Comparison of ENCODE assay signal across 8 cellular contexts in the genomic region with DNA sequence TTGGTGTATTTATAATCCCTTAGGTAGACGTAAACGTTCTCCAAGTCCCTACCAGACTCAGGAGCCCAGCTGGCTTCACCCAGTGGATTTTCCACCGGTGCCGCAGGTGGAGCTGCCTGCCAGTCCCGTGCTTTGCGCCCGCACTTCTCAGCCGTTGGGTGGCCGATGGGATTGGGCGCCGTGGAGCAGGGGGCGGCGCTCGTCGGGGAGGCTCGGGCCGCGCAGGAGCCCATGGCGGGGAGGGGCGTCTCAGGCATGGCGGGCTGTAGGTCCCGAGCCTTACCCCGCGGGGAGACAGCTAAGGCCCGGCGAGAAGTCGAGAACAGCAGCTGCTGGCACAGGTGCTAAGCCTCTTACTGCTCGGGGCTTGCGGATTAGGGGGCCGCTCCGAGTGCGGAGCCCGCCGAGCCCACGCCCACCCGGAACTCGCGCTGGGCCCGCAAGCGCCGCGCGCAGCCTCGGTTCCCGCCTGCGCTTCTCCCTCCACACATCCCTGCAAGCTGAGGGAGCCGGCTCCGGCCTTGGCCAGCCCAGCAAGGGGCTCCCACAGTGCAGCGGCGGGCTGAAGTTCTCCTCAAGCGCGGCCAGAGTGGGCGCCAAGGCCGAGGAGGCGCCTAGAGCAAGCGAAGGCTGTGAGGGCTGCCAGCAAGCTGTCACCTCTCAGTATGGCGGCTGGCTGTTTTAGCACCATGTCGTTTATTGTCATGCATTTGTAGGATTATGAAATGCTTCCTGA. TPM values are rescaled to one million over a fixed set of nuclear protein-coding genes. Genes with fewer than 3 reads are reported as not detected.
DNase-seq lines count a peak whose midpoint lies in the region; ATAC-seq and TF ChIP-seq lines count a peak whose summit lies in the region.

No MANE protein-coding gene starts in this region.

- H3K9me3 ChIP-seq in mucosa of descending colon: peaks cover 6% of the 10 kb centered on the region

- H3K4me1 Mint-ChIP-seq in endothelial cell (ENCODE audit: unreplicated experiment): peaks cover 15% of the 10 kb centered on the region

- ATAC-seq in HG02840 (IDR thresholded peaks at IDR 0.05; ENCODE audit: low FRiP score, unreplicated experiment) (peak; percentile 45), mucosa of descending colon (peak; percentile 76)

- peak; percentile 31 for DNase-seq in GM03348 (ENCODE audit: low spot score)
- DNase-seq in NCI-H82 (lab: John Stamatoyannopoulos, UW): peak; percentile 98
- peak; percentile 52 to 73 (median 52) for DNase-seq in activated CD8-positive, alpha-beta memory T cell treated with anti-CD3 and anti-CD28 coated beads for 48 hours (ENCODE audit: low read depth in 2 of 3, low spot score in 2 of 3)
- peak; percentile 65 for DNase-seq in endothelial cell (ENCODE audit: low spot score)
- peak; percentile 79 to 87 (median 85) for DNase-seq in mucosa of descending colon
- peak; percentile 38 to 51 for DNase-seq in stimulated activated CD8-positive, alpha-beta memory T cell treated with anti-CD3 and anti-CD28 coated beads, Interleukin-4, amount 100 ng/mL, for 1 hour (ENCODE audit: low read depth in 2 of 2, low spot score in 1 of 2)
- DNase-seq in epidermal melanocyte (ENCODE audit: insufficient read length, low spot score): no peak

- no peaks in the 10 kb centered on the region for H3K9me3 Mint-ChIP-seq in endothelial cell (ENCODE audit: unreplicated experiment)

- TF ChIP-seq CTCF in endothelial cell (IDR thresholded peaks at IDR 0.05; ENCODE audit: unreplicated experiment) (no peak), mucosa of descending colon (IDR thresholded peaks at IDR 0.05) (no peak)

- no peak overlapping the region for H3K27ac Mint-ChIP-seq in endothelial cell (ENCODE audit: unreplicated experiment)

- H3K4me1 ChIP-seq in mucosa of descending colon (ENCODE audit: low read depth): peaks cover 6% of the 10 kb centered on the region

- H3K4me3 ChIP-seq in mucosa of descending colon: peak overlapping the region; percentile 45

- H3K36me3 ChIP-seq in mucosa of descending colon (ENCODE audit: low read depth): no peaks in the 10 kb centered on the region

- intact Hi-C loops in mucosa of descending colon (cut with DNase I, micrococcal nuclease): no loop called here

- peaks cover 6% of the 10 kb centered on the region for H3K36me3 Mint-ChIP-seq in endothelial cell (ENCODE audit: low read depth, unreplicated experiment)

- H3K4me3 Mint-ChIP-seq in endothelial cell (ENCODE audit: unreplicated experiment): peak overlapping the region; percentile 86

- H3K27me3 Mint-ChIP-seq in endothelial cell (ENCODE audit: unreplicated experiment): peaks cover 17% of the 10 kb centered on the region

RNA-seq across cellular contexts. Expression of a gene that starts 57.3 kb away (rescaled TPM):
- total RNA-seq in endothelial cell (ENCODE audit: unreplicated experiment) (82.8 TPM), mucosa of descending colon (10 to 100 TPM; 33.1 to 37.2 (median 35.5) TPM)
